ENCODE assay signal across 1 cellular context in the genomic region with DNA sequence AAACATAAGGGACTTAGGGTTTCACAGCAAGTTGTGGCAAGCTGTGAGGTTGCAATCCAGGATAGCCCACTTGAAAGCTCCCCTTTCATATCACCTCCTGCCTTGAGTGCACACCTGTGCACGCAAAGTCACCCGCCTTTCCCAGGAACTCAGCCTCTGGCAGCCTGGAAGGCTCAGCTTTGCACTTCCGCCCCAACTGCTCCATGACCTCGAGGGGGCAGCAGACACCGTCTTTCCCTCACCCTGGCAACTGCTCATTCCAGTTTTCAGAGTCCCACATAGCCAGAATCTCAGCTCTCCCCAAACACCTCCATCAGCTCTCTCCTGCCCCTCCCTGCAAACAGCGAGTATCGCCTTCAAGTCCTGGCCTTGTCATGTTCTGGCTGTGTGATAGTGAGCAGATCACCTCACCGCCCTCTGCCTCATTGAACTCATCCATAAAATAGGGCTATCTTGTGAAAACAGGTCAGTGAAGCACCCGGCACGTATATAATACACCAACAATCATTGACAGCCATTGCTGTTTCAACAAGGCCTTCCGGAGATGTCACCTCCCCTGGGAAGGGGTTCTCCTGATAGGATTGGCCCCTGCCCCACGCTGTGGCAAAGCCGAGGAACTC.
TF ChIP-seq lines count a peak whose summit lies in the region.

No MANE protein-coding gene starts in this region.

TF ChIP-seq in HepG2, 621 proteins besides CTCF, POLR2A, EP300 and RAD21 (continued from another document and continues in another):
- TF ChIP-seq, protein P1, sequence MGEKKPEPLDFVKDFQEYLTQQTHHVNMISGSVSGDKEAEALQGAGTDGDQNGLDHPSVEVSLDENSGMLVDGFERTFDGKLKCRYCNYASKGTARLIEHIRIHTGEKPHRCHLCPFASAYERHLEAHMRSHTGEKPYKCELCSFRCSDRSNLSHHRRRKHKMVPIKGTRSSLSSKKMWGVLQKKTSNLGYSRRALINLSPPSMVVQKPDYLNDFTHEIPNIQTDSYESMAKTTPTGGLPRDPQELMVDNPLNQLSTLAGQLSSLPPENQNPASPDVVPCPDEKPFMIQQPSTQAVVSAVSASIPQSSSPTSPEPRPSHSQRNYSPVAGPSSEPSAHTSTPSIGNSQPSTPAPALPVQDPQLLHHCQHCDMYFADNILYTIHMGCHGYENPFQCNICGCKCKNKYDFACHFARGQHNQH (CRISPR knock-in tag; IDR thresholded peaks at IDR 0.05), result 0 out of 2 replicates have a peak, but pooled peaks have one; percentile 42
- no peak for TF ChIP-seq TCF7 (IDR thresholded peaks at IDR 0.05; ENCODE audit: low read depth)
- no peak for TF ChIP-seq PRMT3 (CRISPR knock-in tag; IDR thresholded peaks at IDR 0.05; ENCODE audit: borderline replicate concordance, low read depth)
- no peak for TF ChIP-seq ZNF441 (CRISPR knock-in tag; IDR thresholded peaks at IDR 0.05; ENCODE audit: borderline replicate concordance)
- TF ChIP-seq, protein P2, sequence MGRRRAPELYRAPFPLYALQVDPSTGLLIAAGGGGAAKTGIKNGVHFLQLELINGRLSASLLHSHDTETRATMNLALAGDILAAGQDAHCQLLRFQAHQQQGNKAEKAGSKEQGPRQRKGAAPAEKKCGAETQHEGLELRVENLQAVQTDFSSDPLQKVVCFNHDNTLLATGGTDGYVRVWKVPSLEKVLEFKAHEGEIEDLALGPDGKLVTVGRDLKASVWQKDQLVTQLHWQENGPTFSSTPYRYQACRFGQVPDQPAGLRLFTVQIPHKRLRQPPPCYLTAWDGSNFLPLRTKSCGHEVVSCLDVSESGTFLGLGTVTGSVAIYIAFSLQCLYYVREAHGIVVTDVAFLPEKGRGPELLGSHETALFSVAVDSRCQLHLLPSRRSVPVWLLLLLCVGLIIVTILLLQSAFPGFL (CRISPR knock-in tag; IDR thresholded peaks at IDR 0.05), result no peak
- no peak for TF ChIP-seq REL (CRISPR knock-in tag; conservative IDR thresholded peaks at IDR 0.05)
- TF ChIP-seq, protein P3, sequence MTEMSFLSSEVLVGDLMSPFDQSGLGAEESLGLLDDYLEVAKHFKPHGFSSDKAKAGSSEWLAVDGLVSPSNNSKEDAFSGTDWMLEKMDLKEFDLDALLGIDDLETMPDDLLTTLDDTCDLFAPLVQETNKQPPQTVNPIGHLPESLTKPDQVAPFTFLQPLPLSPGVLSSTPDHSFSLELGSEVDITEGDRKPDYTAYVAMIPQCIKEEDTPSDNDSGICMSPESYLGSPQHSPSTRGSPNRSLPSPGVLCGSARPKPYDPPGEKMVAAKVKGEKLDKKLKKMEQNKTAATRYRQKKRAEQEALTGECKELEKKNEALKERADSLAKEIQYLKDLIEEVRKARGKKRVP (CRISPR knock-in tag; IDR thresholded peaks at IDR 0.05), result no peak
- TF ChIP-seq PCBP2 (optimal IDR thresholded peaks at IDR 0.05; ENCODE audit: low read depth, low read length, poor library complexity, severe bottlenecking), result no peak
- TF ChIP-seq SALL1 (CRISPR knock-in tag; IDR thresholded peaks at IDR 0.05), result peak; percentile 66
- no peak for TF ChIP-seq ZNF577 (CRISPR knock-in tag; IDR thresholded peaks at IDR 0.05; ENCODE audit: borderline replicate concordance, low read depth)
- TF ChIP-seq, protein P4, sequence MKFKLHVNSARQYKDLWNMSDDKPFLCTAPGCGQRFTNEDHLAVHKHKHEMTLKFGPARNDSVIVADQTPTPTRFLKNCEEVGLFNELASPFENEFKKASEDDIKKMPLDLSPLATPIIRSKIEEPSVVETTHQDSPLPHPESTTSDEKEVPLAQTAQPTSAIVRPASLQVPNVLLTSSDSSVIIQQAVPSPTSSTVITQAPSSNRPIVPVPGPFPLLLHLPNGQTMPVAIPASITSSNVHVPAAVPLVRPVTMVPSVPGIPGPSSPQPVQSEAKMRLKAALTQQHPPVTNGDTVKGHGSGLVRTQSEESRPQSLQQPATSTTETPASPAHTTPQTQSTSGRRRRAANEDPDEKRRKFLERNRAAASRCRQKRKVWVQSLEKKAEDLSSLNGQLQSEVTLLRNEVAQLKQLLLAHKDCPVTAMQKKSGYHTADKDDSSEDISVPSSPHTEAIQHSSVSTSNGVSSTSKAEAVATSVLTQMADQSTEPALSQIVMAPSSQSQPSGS (CRISPR knock-in tag; IDR thresholded peaks at IDR 0.05), result no peak
- TF ChIP-seq, protein P5, sequence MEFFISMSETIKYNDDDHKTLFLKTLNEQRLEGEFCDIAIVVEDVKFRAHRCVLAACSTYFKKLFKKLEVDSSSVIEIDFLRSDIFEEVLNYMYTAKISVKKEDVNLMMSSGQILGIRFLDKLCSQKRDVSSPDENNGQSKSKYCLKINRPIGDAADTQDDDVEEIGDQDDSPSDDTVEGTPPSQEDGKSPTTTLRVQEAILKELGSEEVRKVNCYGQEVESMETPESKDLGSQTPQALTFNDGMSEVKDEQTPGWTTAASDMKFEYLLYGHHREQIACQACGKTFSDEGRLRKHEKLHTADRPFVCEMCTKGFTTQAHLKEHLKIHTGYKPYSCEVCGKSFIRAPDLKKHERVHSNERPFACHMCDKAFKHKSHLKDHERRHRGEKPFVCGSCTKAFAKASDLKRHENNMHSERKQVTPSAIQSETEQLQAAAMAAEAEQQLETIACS (CRISPR knock-in tag; IDR thresholded peaks at IDR 0.05), result no peak
- TF ChIP-seq, protein P6, sequence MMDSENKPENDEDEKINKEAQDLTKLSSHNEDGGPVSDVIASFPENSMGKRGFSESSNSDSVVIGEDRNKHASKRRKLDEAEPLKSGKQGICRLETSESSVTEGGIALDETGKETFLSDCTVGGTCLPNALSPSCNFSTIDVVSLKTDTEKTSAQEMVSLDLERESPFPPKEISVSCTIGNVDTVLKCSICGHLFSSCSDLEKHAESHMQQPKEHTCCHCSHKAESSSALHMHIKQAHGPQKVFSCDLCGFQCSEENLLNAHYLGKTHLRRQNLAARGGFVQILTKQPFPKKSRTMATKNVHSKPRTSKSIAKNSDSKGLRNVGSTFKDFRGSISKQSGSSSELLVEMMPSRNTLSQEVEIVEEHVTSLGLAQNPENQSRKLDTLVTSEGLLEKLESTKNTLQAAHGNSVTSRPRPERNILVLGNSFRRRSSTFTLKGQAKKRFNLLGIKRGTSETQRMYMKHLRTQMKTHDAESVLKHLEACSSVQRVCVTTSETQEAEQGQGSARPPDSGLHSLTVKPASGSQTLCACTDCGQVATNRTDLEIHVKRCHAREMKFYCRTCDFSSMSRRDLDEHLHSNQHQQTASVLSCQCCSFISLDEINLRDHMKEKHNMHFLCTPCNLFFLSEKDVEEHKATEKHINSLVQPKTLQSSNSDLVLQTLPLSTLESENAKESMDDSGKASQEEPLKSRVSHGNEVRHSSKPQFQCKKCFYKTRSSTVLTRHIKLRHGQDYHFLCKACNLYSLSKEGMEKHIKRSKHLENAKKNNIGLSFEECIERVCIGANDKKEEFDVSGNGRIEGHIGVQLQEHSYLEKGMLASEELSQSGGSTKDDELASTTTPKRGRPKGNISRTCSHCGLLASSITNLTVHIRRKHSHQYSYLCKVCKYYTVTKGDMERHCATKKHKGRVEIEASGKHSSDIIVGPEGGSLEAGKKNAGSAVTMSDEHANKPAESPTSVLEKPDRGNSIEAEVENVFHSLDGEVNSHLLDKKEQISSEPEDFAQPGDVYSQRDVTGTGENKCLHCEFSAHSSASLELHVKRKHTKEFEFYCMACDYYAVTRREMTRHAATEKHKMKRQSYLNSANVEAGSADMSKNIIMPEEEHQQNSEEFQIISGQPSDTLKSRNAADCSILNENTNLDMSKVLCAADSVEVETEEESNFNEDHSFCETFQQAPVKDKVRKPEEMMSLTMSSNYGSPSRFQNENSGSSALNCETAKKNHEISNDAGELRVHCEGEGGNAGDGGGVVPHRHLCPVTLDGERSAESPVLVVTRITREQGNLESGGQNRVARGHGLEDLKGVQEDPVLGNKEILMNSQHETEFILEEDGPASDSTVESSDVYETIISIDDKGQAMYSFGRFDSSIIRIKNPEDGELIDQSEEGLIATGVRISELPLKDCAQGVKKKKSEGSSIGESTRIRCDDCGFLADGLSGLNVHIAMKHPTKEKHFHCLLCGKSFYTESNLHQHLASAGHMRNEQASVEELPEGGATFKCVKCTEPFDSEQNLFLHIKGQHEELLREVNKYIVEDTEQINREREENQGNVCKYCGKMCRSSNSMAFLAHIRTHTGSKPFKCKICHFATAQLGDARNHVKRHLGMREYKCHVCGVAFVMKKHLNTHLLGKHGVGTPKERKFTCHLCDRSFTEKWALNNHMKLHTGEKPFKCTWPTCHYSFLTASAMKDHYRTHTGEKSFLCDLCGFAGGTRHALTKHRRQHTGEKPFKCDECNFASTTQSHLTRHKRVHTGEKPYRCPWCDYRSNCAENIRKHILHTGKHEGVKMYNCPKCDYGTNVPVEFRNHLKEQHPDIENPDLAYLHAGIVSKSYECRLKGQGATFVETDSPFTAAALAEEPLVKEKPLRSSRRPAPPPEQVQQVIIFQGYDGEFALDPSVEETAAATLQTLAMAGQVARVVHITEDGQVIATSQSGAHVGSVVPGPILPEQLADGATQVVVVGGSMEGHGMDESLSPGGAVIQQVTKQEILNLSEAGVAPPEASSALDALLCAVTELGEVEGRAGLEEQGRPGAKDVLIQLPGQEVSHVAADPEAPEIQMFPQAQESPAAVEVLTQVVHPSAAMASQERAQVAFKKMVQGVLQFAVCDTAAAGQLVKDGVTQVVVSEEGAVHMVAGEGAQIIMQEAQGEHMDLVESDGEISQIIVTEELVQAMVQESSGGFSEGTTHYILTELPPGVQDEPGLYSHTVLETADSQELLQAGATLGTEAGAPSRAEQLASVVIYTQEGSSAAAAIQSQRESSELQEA (CRISPR knock-in tag; IDR thresholded peaks at IDR 0.05; ENCODE audit: not compliant biosample characterization), result no peak
- TF ChIP-seq ZMYM3 (CRISPR knock-in tag; IDR thresholded peaks at IDR 0.05), result peak; percentile 66; the same call in 1 of the 2 replicates
- TF ChIP-seq CBX2 (IDR thresholded peaks at IDR 0.05; ENCODE audit: low read depth, low read length), result no peak
- no peak for TF ChIP-seq CBX2 (CRISPR knock-in tag; IDR thresholded peaks at IDR 0.05; ENCODE audit: low read depth)
- TF ChIP-seq, protein P7, sequence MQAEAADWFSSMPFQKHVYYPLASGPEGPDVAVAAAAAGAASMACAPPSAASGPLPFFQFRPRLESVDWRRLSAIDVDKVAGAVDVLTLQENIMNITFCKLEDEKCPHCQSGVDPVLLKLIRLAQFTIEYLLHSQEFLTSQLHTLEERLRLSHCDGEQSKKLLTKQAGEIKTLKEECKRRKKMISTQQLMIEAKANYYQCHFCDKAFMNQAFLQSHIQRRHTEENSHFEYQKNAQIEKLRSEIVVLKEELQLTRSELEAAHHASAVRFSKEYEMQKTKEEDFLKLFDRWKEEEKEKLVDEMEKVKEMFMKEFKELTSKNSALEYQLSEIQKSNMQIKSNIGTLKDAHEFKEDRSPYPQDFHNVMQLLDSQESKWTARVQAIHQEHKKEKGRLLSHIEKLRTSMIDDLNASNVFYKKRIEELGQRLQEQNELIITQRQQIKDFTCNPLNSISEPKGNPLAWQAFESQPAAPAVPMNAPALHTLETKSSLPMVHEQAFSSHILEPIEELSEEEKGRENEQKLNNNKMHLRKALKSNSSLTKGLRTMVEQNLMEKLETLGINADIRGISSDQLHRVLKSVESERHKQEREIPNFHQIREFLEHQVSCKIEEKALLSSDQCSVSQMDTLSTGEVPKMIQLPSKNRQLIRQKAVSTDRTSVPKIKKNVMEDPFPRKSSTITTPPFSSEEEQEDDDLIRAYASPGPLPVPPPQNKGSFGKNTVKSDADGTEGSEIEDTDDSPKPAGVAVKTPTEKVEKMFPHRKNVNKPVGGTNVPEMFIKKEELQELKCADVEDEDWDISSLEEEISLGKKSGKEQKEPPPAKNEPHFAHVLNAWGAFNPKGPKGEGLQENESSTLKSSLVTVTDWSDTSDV (CRISPR knock-in tag; IDR thresholded peaks at IDR 0.05), result no peak
- TF ChIP-seq NR2C2 (CRISPR knock-in tag; IDR thresholded peaks at IDR 0.05; ENCODE audit: borderline replicate concordance), result no peak
- no peak; the same call in 1 of the 2 replicates for TF ChIP-seq ETV6 (CRISPR knock-in tag; conservative IDR thresholded peaks at IDR 0.05)
- TF ChIP-seq, protein P8, sequence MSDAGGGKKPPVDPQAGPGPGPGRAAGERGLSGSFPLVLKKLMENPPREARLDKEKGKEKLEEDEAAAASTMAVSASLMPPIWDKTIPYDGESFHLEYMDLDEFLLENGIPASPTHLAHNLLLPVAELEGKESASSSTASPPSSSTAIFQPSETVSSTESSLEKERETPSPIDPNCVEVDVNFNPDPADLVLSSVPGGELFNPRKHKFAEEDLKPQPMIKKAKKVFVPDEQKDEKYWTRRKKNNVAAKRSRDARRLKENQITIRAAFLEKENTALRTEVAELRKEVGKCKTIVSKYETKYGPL (CRISPR knock-in tag; IDR thresholded peaks at IDR 0.05), result no peak
- no peak for TF ChIP-seq MBD4 (IDR thresholded peaks at IDR 0.05; ENCODE audit: borderline replicate concordance, low read length)
- TF ChIP-seq SIX4 (CRISPR knock-in tag; IDR thresholded peaks at IDR 0.05), result no peak
- TF ChIP-seq FIP1L1 (IDR thresholded peaks at IDR 0.05; ENCODE audit: borderline replicate concordance, insufficient read depth, low read depth, low read length), result no peak
- no peak for TF ChIP-seq BCL6 (CRISPR knock-in tag; IDR thresholded peaks at IDR 0.05)
- no peak for TF ChIP-seq ZNF563 (CRISPR knock-in tag; IDR thresholded peaks at IDR 0.05)
- TF ChIP-seq, protein P9, sequence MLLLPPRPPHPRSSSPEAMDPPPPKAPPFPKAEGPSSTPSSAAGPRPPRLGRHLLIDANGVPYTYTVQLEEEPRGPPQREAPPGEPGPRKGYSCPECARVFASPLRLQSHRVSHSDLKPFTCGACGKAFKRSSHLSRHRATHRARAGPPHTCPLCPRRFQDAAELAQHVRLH (CRISPR knock-in tag; IDR thresholded peaks at IDR 0.05; ENCODE audit: borderline replicate concordance, low read depth), result 0 out of 2 replicates have a peak, but pooled peaks have one; percentile 45
- TF ChIP-seq CCDC6 (CRISPR knock-in tag; IDR thresholded peaks at IDR 0.05), result no peak
- TF ChIP-seq ZNF292 (CRISPR knock-in tag; IDR thresholded peaks at IDR 0.05; ENCODE audit: borderline replicate concordance, low read depth), result no peak
- TF ChIP-seq ZNF891 (CRISPR knock-in tag; IDR thresholded peaks at IDR 0.05), result no peak
- peak; percentile 26; the same call in 1 of the 2 replicates for TF ChIP-seq MYC (CRISPR knock-in tag; IDR thresholded peaks at IDR 0.05; ENCODE audit: borderline replicate concordance)
- TF ChIP-seq ZFP90 (CRISPR knock-in tag; IDR thresholded peaks at IDR 0.05; ENCODE audit: borderline replicate concordance), result 0 out of 2 replicates have a peak, but pooled peaks have one; percentile 27
- TF ChIP-seq ZNF768 (CRISPR knock-in tag; IDR thresholded peaks at IDR 0.05), result no peak
- TF ChIP-seq NPAS2 (CRISPR knock-in tag; IDR thresholded peaks at IDR 0.05; ENCODE audit: borderline replicate concordance), result no peak
- peak; percentile 39; the same call in 1 of the 2 replicates for TF ChIP-seq CBX5 (CRISPR knock-in tag; IDR thresholded peaks at IDR 0.05; ENCODE audit: borderline replicate concordance)
- no peak for TF ChIP-seq KLF13 (CRISPR knock-in tag; IDR thresholded peaks at IDR 0.05)
- TF ChIP-seq, protein P10, sequence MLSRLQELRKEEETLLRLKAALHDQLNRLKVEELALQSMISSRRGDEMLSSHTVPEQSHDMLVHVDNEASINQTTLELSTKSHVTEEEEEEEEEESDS (CRISPR knock-in tag; IDR thresholded peaks at IDR 0.05; ENCODE audit: borderline replicate concordance), result no peak
- peak; percentile 67; the same call in 1 of the 2 replicates for TF ChIP-seq ZNF788 (CRISPR knock-in tag; IDR thresholded peaks at IDR 0.05; ENCODE audit: borderline replicate concordance)
- no peak for TF ChIP-seq ZNF484 (CRISPR knock-in tag; IDR thresholded peaks at IDR 0.05; ENCODE audit: borderline replicate concordance, low read depth)
- no peak for TF ChIP-seq KAT2B (IDR thresholded peaks at IDR 0.05; ENCODE audit: borderline replicate concordance, low read depth, low read length)
